9 cellular contexts compared by ENCODE assay signal in genomic region chr12:70849265-70849960, GRCh38.
A peak's percentile ranks its signal among the peaks of the same experiment; 100 is the strongest.
DNase-seq lines count a peak whose midpoint lies in the region; ATAC-seq, FAIRE-seq and TF ChIP-seq lines count a peak whose summit lies in the region.
"Had no signal": no experiment of that assay in that cellular context is flagged by ENCODE, and none has a peak within 500 bp of the region (broad histone marks: within the 10 kb centered on the region; RNA-seq: fewer than 3 reads in every experiment).

No MANE protein-coding gene starts in this region.

- CTCF ChIA-PET in activated naive CD4-positive, alpha-beta T cell treated with anti-CD3 and anti-CD28 coated beads, Interleukin-2, amount 10 ng/mL, durations not matched to agents 7 days and 5 days (lab: Charles Lee) = no interaction called here

- no peaks in the 10 kb centered on the region for H3K27me3 Mint-ChIP-seq in activated naive CD4-positive, alpha-beta T cell treated with anti-CD3 and anti-CD28 coated beads, Interleukin-2, amount 10 ng/mL, durations not matched to agents 7 days and 5 days

- no peaks in the 10 kb centered on the region for H3K9me3 Mint-ChIP-seq in activated naive CD4-positive, alpha-beta T cell treated with anti-CD3 and anti-CD28 coated beads, Interleukin-2, amount 10 ng/mL, durations not matched to agents 7 days and 5 days

- ATAC-seq in HG03039 (IDR thresholded peaks at IDR 0.05; ENCODE audit: unreplicated experiment) = no peak

- H3K27ac Mint-ChIP-seq in activated naive CD4-positive, alpha-beta T cell treated with anti-CD3 and anti-CD28 coated beads, Interleukin-2, amount 10 ng/mL, durations not matched to agents 7 days and 5 days = no peak overlapping the region

- H2AFZ ChIP-seq in KMS-11 (ENCODE audit: low read depth) = no peak overlapping the region

- H3K4me3 ChIP-seq in KMS-11 (IDR thresholded peaks at IDR 0.05; ENCODE audit: insufficient read depth, low read depth, low read length) (no peak overlapping the region), bronchial epithelial cell (ENCODE audit: low read depth, low read length) (no peak overlapping the region)

- H3K4me1 ChIP-seq in KMS-11 (ENCODE audit: low read depth, poor library complexity, severe bottlenecking) = no peaks in the 10 kb centered on the region

- H3K36me3 ChIP-seq in KMS-11 (ENCODE audit: insufficient read depth) = no peaks in the 10 kb centered on the region
- no peaks in the 10 kb centered on the region for H3K36me3 ChIP-seq in bronchial epithelial cell (ENCODE audit: control insufficient read depth, insufficient read depth, low read length)

- no peak overlapping the region for H3K4me3 Mint-ChIP-seq in activated naive CD4-positive, alpha-beta T cell treated with anti-CD3 and anti-CD28 coated beads, Interleukin-2, amount 10 ng/mL, durations not matched to agents 7 days and 5 days

- no peak overlapping the region for H3K4me2 ChIP-seq in KMS-11

- no peaks in the 10 kb centered on the region for H3K36me3 Mint-ChIP-seq in activated naive CD4-positive, alpha-beta T cell treated with anti-CD3 and anti-CD28 coated beads, Interleukin-2, amount 10 ng/mL, durations not matched to agents 7 days and 5 days

- no peak for FAIRE-seq in bronchial epithelial cell (lab: Jason Lieb, UNC)

- H3K27me3 ChIP-seq in KMS-11 (ENCODE audit: insufficient read depth, low read depth) (no peaks in the 10 kb centered on the region), bronchial epithelial cell (ENCODE audit: control insufficient read depth, insufficient read depth, low read length) (no peaks in the 10 kb centered on the region)

- H3K79me2 ChIP-seq in KMS-11 (ENCODE audit: insufficient read depth, low read depth) = no peaks in the 10 kb centered on the region

- peak; percentile 73 for TF ChIP-seq CTCF in KMS-11 (conservative IDR thresholded peaks at IDR 0.05; ENCODE audit: low read depth, low read length)
- TF ChIP-seq CTCF in bronchial epithelial cell (IDR thresholded peaks at IDR 0.05; ENCODE audit: insufficient read depth, low read length, severe bottlenecking) = peak; percentile 19

- H3K27ac ChIP-seq in KMS-11 = no peak overlapping the region

- H4K20me1 ChIP-seq in KMS-11 (ENCODE audit: insufficient read depth) = no peaks in the 10 kb centered on the region

- H3K4me1 Mint-ChIP-seq in activated naive CD4-positive, alpha-beta T cell treated with anti-CD3 and anti-CD28 coated beads, Interleukin-2, amount 10 ng/mL, durations not matched to agents 7 days and 5 days = no peaks in the 10 kb centered on the region

- no peak overlapping the region for H3K9ac ChIP-seq in KMS-11

- peak; percentile 1 for DNase-seq in DMS153 treated with DMSO at 0.1 percent for 48 hours (lab: John Stamatoyannopoulos, UW; ENCODE audit: unreplicated experiment)
- peak; percentile 41 for DNase-seq in bronchial epithelial cell (ENCODE audit: low read depth)
- DNase-seq in middle frontal gyrus (ENCODE audit: extremely low spot score, low spot score) = peak; percentile 13
- no peak for DNase-seq in NCI-H526 treated with DMSO at 0.1 percent for 48 hours (lab: John Stamatoyannopoulos, UW)
- DNase-seq in activated naive CD4-positive, alpha-beta T cell treated with anti-CD3 and anti-CD28 coated beads, Interleukin-2, amount 10 ng/mL, durations not matched to agents 7 days and 5 days = no peak
- no peak for DNase-seq in effector CD4-positive, alpha-beta T cell
- DNase-seq: posterior cingulate gyrus had no signal

Comparison
In these comparisons a context has a peak if more than half of its experiments do, and no peak if none do; other contexts are left out.
1. DNase-seq: peak in DMS153 treated with DMSO at 0.1 percent for 48 hours (single experiment), bronchial epithelial cell (single experiment) and middle frontal gyrus (single experiment); none in NCI-H526 treated with DMSO at 0.1 percent for 48 hours (single experiment), activated naive CD4-positive, alpha-beta T cell treated with anti-CD3 and anti-CD28 coated beads, Interleukin-2, amount 10 ng/mL, durations not matched to agents 7 days and 5 days (single experiment) and effector CD4-positive, alpha-beta T cell (single experiment).